ENCODE assay signal across 8 cellular contexts in genomic region chr20:58953050-58953449, GRCh38.
"Had no signal": no experiment of that assay in that cellular context is flagged by ENCODE, and none has a peak within 500 bp of the region (broad histone marks: within the 10 kb centered on the region; RNA-seq: fewer than 3 reads in every experiment).

No MANE protein-coding gene starts in this region.

- H3K4me3 ChIP-seq: GM23338 had no signal

- ATAC-seq: GM23338 had no signal

- H3K27ac ChIP-seq: HL-60 had no signal

- H3K4me2 ChIP-seq: GM23338 had no signal

- H2AFZ ChIP-seq: GM23338 had no signal

- FAIRE-seq: H1, H54 had no signal

- DNase-seq: H9, HCEC 1CT, Kasumi-1, KG1 had no signal
